In genomic region chr5:135038829-135039525, GRCh38 we compare ENCODE assay signal across 1 cellular context.
TF ChIP-seq lines count a peak whose summit lies in the region.

No MANE protein-coding gene starts in this region.

TF ChIP-seq in HEK293, 187 proteins besides CTCF, POLR2A, EP300 and RAD21 (continued from another document):
- TF ChIP-seq ZNF274 (IDR thresholded peaks at IDR 0.05; ENCODE audit: low read length) (no peak), ZNF274 (tag by site-specific recombination; IDR thresholded peaks at IDR 0.05; ENCODE audit: borderline replicate concordance) (no peak), KLF1 (tag by site-specific recombination; IDR thresholded peaks at IDR 0.05) (no peak), ZEB2 (tag by site-specific recombination; IDR thresholded peaks at IDR 0.05) (no peak), MEIS1 (CRISPR knock-in tag; IDR thresholded peaks at IDR 0.05; ENCODE audit: borderline replicate concordance) (no peak)
